8 cellular contexts compared by ENCODE assay signal in the genomic region with DNA sequence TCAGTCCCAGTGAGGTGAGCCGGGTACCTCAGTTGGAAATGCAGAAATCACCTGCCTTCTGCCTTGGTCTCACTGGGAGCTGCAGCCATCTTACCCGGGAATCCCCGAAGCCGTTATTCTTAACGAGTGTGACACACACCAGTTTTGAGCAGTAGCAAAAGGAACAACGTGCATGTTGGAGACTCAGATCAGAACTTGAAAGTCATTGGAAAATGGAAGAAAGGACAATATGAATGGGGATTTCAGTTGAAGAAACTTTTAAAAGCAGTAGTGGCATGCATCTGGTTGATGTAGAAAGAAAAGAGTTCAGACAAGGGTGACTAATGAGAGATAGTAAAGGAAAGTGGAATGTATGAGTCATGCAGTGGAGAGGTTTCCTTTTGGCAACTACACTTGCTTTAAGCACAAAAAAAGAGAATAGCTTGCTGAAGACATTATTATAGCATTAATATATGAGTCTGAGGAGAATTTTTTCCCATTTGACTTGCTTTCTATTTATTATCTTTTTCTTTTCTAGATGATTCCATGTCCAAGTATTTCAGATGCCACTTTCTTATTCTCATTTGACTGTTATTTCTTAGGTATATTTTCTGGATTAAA. TPM values are rescaled to one million over a fixed set of nuclear protein-coding genes. Genes with fewer than 3 reads are reported as not detected.
DNase-seq lines count a peak whose midpoint lies in the region; TF ChIP-seq lines count a peak whose summit lies in the region.

No MANE protein-coding gene starts in this region.

- H3K27ac ChIP-seq in Karpas-422 (ENCODE audit: low read length) = no peak overlapping the region; the same call in 1 of the 2 replicates
- H3K27ac ChIP-seq in fibroblast of lung (ENCODE audit: insufficient read depth, low read length) = peak overlapping the region; percentile 47

- peaks cover 18% of the 10 kb centered on the region; the same call in 1 of the 2 replicates for H3K79me2 ChIP-seq in Karpas-422 (ENCODE audit: low read length)
- H3K79me2 ChIP-seq in fibroblast of lung (ENCODE audit: control insufficient read depth, insufficient read depth, low read length) = peaks cover 8% of the 10 kb centered on the region

- peak; percentile 59 for DNase-seq in GM10266 (ENCODE audit: extremely low spot score)
- peak; percentile 83 for DNase-seq in H4 (ENCODE audit: low spot score)
- DNase-seq in Karpas-422 = peak; percentile 67
- DNase-seq in activated CD4-positive, alpha-beta T cell treated with anti-CD3 and anti-CD28 coated beads, Interleukin-2, amount 10 ng/mL, durations not matched to agents 24 days and 14 days = peak; percentile 83
- peak; percentile 92 to 96 for DNase-seq in fibroblast of lung (ENCODE audit: low read depth in 2 of 2)
- peak; percentile 89 for DNase-seq in pulmonary artery endothelial cell (ENCODE audit: low read depth, low spot score)
- DNase-seq in DMS153 treated with DMSO at 0.1 percent for 48 hours (lab: John Stamatoyannopoulos, UW; ENCODE audit: unreplicated experiment) = no peak
- no peak for DNase-seq in NCI-H2171 (lab: John Stamatoyannopoulos, UW)

- H3K9me3 Mint-ChIP-seq in activated CD4-positive, alpha-beta T cell treated with anti-CD3 and anti-CD28 coated beads, Interleukin-2, amount 10 ng/mL, durations not matched to agents 24 days and 14 days = peaks cover 21% of the 10 kb centered on the region

- H3K27me3 Mint-ChIP-seq in activated CD4-positive, alpha-beta T cell treated with anti-CD3 and anti-CD28 coated beads, Interleukin-2, amount 10 ng/mL, durations not matched to agents 24 days and 14 days = peaks cover 2% of the 10 kb centered on the region

- no peaks in the 10 kb centered on the region for H3K27me3 ChIP-seq in Karpas-422 (ENCODE audit: low read length)
- H3K27me3 ChIP-seq in fibroblast of lung (ENCODE audit: control insufficient read depth, insufficient read depth, low read length) = no peaks in the 10 kb centered on the region

- peaks cover 29% of the 10 kb centered on the region for H3K4me1 ChIP-seq in Karpas-422 (ENCODE audit: low read length)
- H3K4me1 ChIP-seq in fibroblast of lung (ENCODE audit: control insufficient read depth, extremely low read depth, insufficient read depth, low read length) = peaks cover 12% of the 10 kb centered on the region

- no peak overlapping the region for H2AFZ ChIP-seq in Karpas-422 (ENCODE audit: low read length)
- H2AFZ ChIP-seq in fibroblast of lung (ENCODE audit: low read length) = no peak overlapping the region

- H3K4me3 ChIP-seq in Karpas-422 (ENCODE audit: low read length) = no peak overlapping the region
- no peak overlapping the region for H3K4me3 ChIP-seq in fibroblast of lung (replicated peaks in 1 of 4; ENCODE audit: control extremely low read depth in 1 of 4, insufficient read depth in 1 of 4, low read depth in 3 of 4, low read length in 4 of 4)

- H3K9me3 ChIP-seq in Karpas-422 (ENCODE audit: low read length) (no peaks in the 10 kb centered on the region), fibroblast of lung (ENCODE audit: control insufficient read depth, insufficient read depth, low read depth, low read length) (no peaks in the 10 kb centered on the region)

- TF ChIP-seq CTCF in GM10266 (IDR thresholded peaks at IDR 0.05; ENCODE audit: control insufficient read depth, insufficient read depth, low read depth, missing control alignments) (no peak), fibroblast of lung (conservative IDR thresholded peaks at IDR 0.05 in 1 of 2, IDR thresholded peaks at IDR 0.05 in 1 of 2; ENCODE audit: low read depth in 1 of 2, low read length in 2 of 2) (no peak)

- H3K4me2 ChIP-seq in Karpas-422 (ENCODE audit: low read depth, low read length, poor library complexity, severe bottlenecking) (peak overlapping the region; percentile 28), fibroblast of lung (ENCODE audit: extremely low read depth, insufficient read depth, low read length) (peak overlapping the region; percentile 62)

- H3K36me3 Mint-ChIP-seq in activated CD4-positive, alpha-beta T cell treated with anti-CD3 and anti-CD28 coated beads, Interleukin-2, amount 10 ng/mL, durations not matched to agents 24 days and 14 days (ENCODE audit: low read depth) = peaks cover 48% of the 10 kb centered on the region

- no peaks in the 10 kb centered on the region for H3K9me2 ChIP-seq in Karpas-422 (replicated peaks; ENCODE audit: insufficient read depth, low read length)

- H3K9ac ChIP-seq in Karpas-422 (ENCODE audit: low read length) (no peak overlapping the region), fibroblast of lung (ENCODE audit: insufficient read depth, low read length) (no peak overlapping the region)

- peaks cover 39% of the 10 kb centered on the region for H3K4me1 Mint-ChIP-seq in activated CD4-positive, alpha-beta T cell treated with anti-CD3 and anti-CD28 coated beads, Interleukin-2, amount 10 ng/mL, durations not matched to agents 24 days and 14 days

- H3K4me3 Mint-ChIP-seq in activated CD4-positive, alpha-beta T cell treated with anti-CD3 and anti-CD28 coated beads, Interleukin-2, amount 10 ng/mL, durations not matched to agents 24 days and 14 days = peak overlapping the region; percentile 84

- H4K20me1 ChIP-seq in Karpas-422 (ENCODE audit: insufficient read depth, low read depth, low read length) (no peaks in the 10 kb centered on the region), fibroblast of lung (ENCODE audit: control insufficient read depth, extremely low read depth, insufficient read depth, low read length) (no peaks in the 10 kb centered on the region)

- H3K27ac Mint-ChIP-seq in activated CD4-positive, alpha-beta T cell treated with anti-CD3 and anti-CD28 coated beads, Interleukin-2, amount 10 ng/mL, durations not matched to agents 24 days and 14 days = peak overlapping the region; percentile 98

- intact Hi-C loops in activated CD4-positive, alpha-beta T cell treated with anti-CD3 and anti-CD28 coated beads, Interleukin-2, amount 10 ng/mL, durations not matched to agents 24 days and 14 days (cut with micrococcal nuclease) = loop anchor here (1.0 to 5.0 kb wide), 13 partner anchors 8 to 980 kb away; partner anchors contain the start of genes ANKRD31, CERT1, HMGCR and POC5

- H3K36me3 ChIP-seq in Karpas-422 (ENCODE audit: insufficient read depth, low read length) = no peaks in the 10 kb centered on the region
- peaks cover 2% of the 10 kb centered on the region for H3K36me3 ChIP-seq in fibroblast of lung (ENCODE audit: control insufficient read depth, insufficient read depth, low read length)

RNA-seq across cellular contexts. Expression of gene ANKDD1B, which starts 44.4 kb away (rescaled TPM):
- total RNA-seq in H4 (2014; rRNA removed; shearing (Covaris generic)) = not detected in 2 replicates
- 0.52 and 0.54 TPM in 2 replicates for total RNA-seq in Karpas-422 (2014; rRNA removed; shearing (Covaris generic); ENCODE audit: low replicate concordance)
- 0.36 and 0.40 TPM in 2 replicates for total RNA-seq in activated CD4-positive, alpha-beta T cell treated with anti-CD3 and anti-CD28 coated beads, Interleukin-2, amount 10 ng/mL, durations not matched to agents 24 days and 14 days
- total RNA-seq in fibroblast of lung (0.51 and 0.66 TPM in 2 replicates), pulmonary artery endothelial cell (0.20 and 1.1 TPM in 2 replicates)
- polyA plus RNA-seq in fibroblast of lung = 0.03 and 0.07 TPM in 2 replicates
- polyA plus RNA-seq in fibroblast of lung (2012) = not detected in 2 replicates
- polyA minus RNA-seq in fibroblast of lung (ENCODE audit: low replicate concordance) = not detected in 2 replicates

RNA-seq across cellular contexts. Expression of gene POLK, which starts 55.1 kb away (rescaled TPM):
- 9.1 and 11.8 TPM in 2 replicates for total RNA-seq in H4 (2014; rRNA removed; shearing (Covaris generic))
- 14.2 and 28.4 TPM in 2 replicates for total RNA-seq in Karpas-422 (2014; rRNA removed; shearing (Covaris generic); ENCODE audit: low replicate concordance)
- total RNA-seq in activated CD4-positive, alpha-beta T cell treated with anti-CD3 and anti-CD28 coated beads, Interleukin-2, amount 10 ng/mL, durations not matched to agents 24 days and 14 days = 40.4 and 41.6 TPM in 2 replicates
- total RNA-seq in fibroblast of lung = 33.4 and 44.9 TPM in 2 replicates
- 24.7 and 32.0 TPM in 2 replicates for polyA plus RNA-seq in fibroblast of lung
- polyA plus RNA-seq in fibroblast of lung (2012) = 11.5 and 15.5 TPM in 2 replicates
- polyA minus RNA-seq in fibroblast of lung (ENCODE audit: low replicate concordance) = 3.8 and 21.1 TPM in 2 replicates
- total RNA-seq in pulmonary artery endothelial cell = 24.3 and 38.3 TPM in 2 replicates

RNA-seq across cellular contexts. Expression of gene CERT1, which starts 55.4 kb away (rescaled TPM):
- 4.1 and 12.5 TPM in 2 replicates for total RNA-seq in H4 (2014; rRNA removed; shearing (Covaris generic))
- total RNA-seq in Karpas-422 (2014; rRNA removed; shearing (Covaris generic); ENCODE audit: low replicate concordance) = 20.6 and 49.8 TPM in 2 replicates
- 46.4 and 49.2 TPM in 2 replicates for total RNA-seq in activated CD4-positive, alpha-beta T cell treated with anti-CD3 and anti-CD28 coated beads, Interleukin-2, amount 10 ng/mL, durations not matched to agents 24 days and 14 days
- 36.0 and 36.5 TPM in 2 replicates for total RNA-seq in fibroblast of lung
- 16.7 and 18.0 TPM in 2 replicates for polyA plus RNA-seq in fibroblast of lung
- 24.2 and 28.2 TPM in 2 replicates for polyA plus RNA-seq in fibroblast of lung (2012)
- polyA minus RNA-seq in fibroblast of lung (ENCODE audit: low replicate concordance) = 21.9 and 40.9 TPM in 2 replicates
- total RNA-seq in pulmonary artery endothelial cell = 14.0 and 24.7 TPM in 2 replicates

Comparison
In these comparisons a context has a peak if more than half of its experiments do, and no peak if none do; other contexts are left out.
1. DNase-seq: peak in GM10266 (single experiment), H4 (single experiment), Karpas-422 (single experiment), activated CD4-positive, alpha-beta T cell treated with anti-CD3 and anti-CD28 coated beads, Interleukin-2, amount 10 ng/mL, durations not matched to agents 24 days and 14 days (single experiment), fibroblast of lung (2 of 2) and pulmonary artery endothelial cell (single experiment); none in DMS153 treated with DMSO at 0.1 percent for 48 hours (single experiment) and NCI-H2171 (single experiment).